ENCODE assay signal across 34 cellular contexts in genomic region chr3:39449796-39450195, GRCh38. TPM values are rescaled to one million over a fixed set of nuclear protein-coding genes. Genes with fewer than 3 reads are reported as not detected.
"Had no signal": no experiment of that assay in that cellular context is flagged by ENCODE, and none has a peak within 500 bp of the region (broad histone marks: within the 10 kb centered on the region; RNA-seq: fewer than 3 reads in every experiment).

No MANE protein-coding gene starts in this region.

- H3K4me3 ChIP-seq: adrenal gland, body of pancreas, breast epithelium had no signal

- DNase-seq: activated B cell treated with CpG ODN at 0.5 μM for 24 hours; activated CD4-positive, alpha-beta memory T cell treated with anti-CD3 and anti-CD28 coated beads for 36 hours; activated CD4-positive, alpha-beta T cell treated with anti-CD3 and anti-CD28 coated beads for 4 hours; activated CD4-positive, alpha-beta T cell treated with anti-CD3 and anti-CD28 coated beads, Interleukin-2, amount 10 ng/mL, durations not matched to agents 24 days and 14 days; activated CD4-positive, alpha-beta T cell treated with anti-CD3 and anti-CD28 coated beads, Interleukin-2, amount 50 U/mL, for 1 hour; activated CD4-positive, alpha-beta T cell treated with anti-CD3 and anti-CD28 coated beads, Interleukin-2, amount 50 U/mL, for 4 hours; activated CD4-positive, CD25-positive, alpha-beta regulatory T cell treated with anti-CD3 and anti-CD28 coated beads, Interleukin-2, amount 50 U/mL, for 72 hours; activated CD8-positive, alpha-beta memory T cell treated with anti-CD3 and anti-CD28 coated beads, Interleukin-2, amount 50 U/mL, for 4 hours; activated CD8-positive, alpha-beta T cell treated with anti-CD3 and anti-CD28 coated beads for 36 hours; activated effector memory CD4-positive, alpha-beta T cell treated with anti-CD3 and anti-CD28 coated beads, Interleukin-2, amount 50 U/mL, for 16 hours; activated gamma-delta T cell treated with Interleukin-2 at 50 U/mL for 16 hours; activated naive CD4-positive, alpha-beta T cell; activated naive CD4-positive, alpha-beta T cell treated with anti-CD3 and anti-CD28 coated beads for 36 hours; activated naive CD4-positive, alpha-beta T cell treated with anti-CD3 and anti-CD28 coated beads, Interleukin-2, amount 50 U/mL, for 16 hours; activated naive CD8-positive, alpha-beta T cell treated with anti-CD3 and anti-CD28 coated beads for 36 hours; activated T-cell treated with anti-CD3 and anti-CD28 coated beads for 4 hours; activated T-cell treated with anti-CD3 and anti-CD28 coated beads, Interleukin-2, amount 50 U/mL, for 1 hour; activated T-cell treated with anti-CD3 and anti-CD28 coated beads, Interleukin-2, amount 50 U/mL, for 4 hours; activated T-cell treated with anti-CD3 and anti-CD28 coated beads, Interleukin-2, amount 50 U/mL, for 72 hours; adrenal gland; amniotic stem cell; body of pancreas; brain microvascular endothelial cell; central memory CD4-positive, alpha-beta T cell; T-helper 1 cell; T-helper 2 cell; T-helper 9 cell had no signal

- ATAC-seq: activated CD8-positive, alpha-beta T cell treated with anti-CD3 and anti-CD28 coated beads for 36 hours; activated naive CD4-positive, alpha-beta T cell treated with anti-CD3 and anti-CD28 coated beads, Interleukin-2, amount 50 U/mL, for 72 hours; activated T-cell treated with anti-CD3 and anti-CD28 coated beads, Interleukin-2, amount 50 U/mL, for 4 hours; activated T-cell treated with anti-CD3 and anti-CD28 coated beads, Interleukin-2, amount 50 U/mL, for 72 hours; activated T-helper 17 cell treated with anti-CD3 and anti-CD28 coated beads, Interleukin-2, amount 50 U/mL, for 72 hours; body of pancreas had no signal

- H3K27ac Mint-ChIP-seq: activated B cell treated with CpG ODN at 0.5 μM for 24 hours; activated CD4-positive, alpha-beta memory T cell treated with anti-CD3 and anti-CD28 coated beads for 36 hours; activated CD4-positive, alpha-beta T cell treated with anti-CD3 and anti-CD28 coated beads, Interleukin-2, amount 10 ng/mL, durations not matched to agents 24 days and 14 days; activated CD8-positive, alpha-beta T cell treated with anti-CD3 and anti-CD28 coated beads for 36 hours; activated naive CD4-positive, alpha-beta T cell treated with anti-CD3 and anti-CD28 coated beads for 36 hours; activated naive CD4-positive, alpha-beta T cell treated with anti-CD3 and anti-CD28 coated beads, Interleukin-2, amount 50 U/mL, for 72 hours; activated naive CD8-positive, alpha-beta T cell treated with anti-CD3 and anti-CD28 coated beads for 36 hours; activated T-cell treated with anti-CD3 and anti-CD28 coated beads, Interleukin-2, amount 50 U/mL, for 72 hours; activated T-helper 1 cell treated with anti-CD3 and anti-CD28 coated beads, Interleukin-12 subunit alpha, Interleukin-12 subunit beta, Interleukin-2, Interleukin-4 antibody, amounts not matched to agents 30 ng/mL and 10 ng/mL and 1 ng/mL, durations not matched to agents 14 hours and 24 hours and 36 hours; activated T-helper 17 cell treated with anti-CD3 and anti-CD28 coated beads, Interleukin-2, amount 50 U/mL, for 72 hours; T-helper 1 cell treated with Interleukin-12 subunit alpha and Interleukin-12 subunit beta and Interleukin-4 antibody, amounts not matched to agents 30 μg/mL and 1 μg/mL, for 36 hours; T-helper 2 cell treated with Interferon-gamma antibody and Interleukin-4, amounts not matched to agents 5 μg/mL and 100 μg/mL, for 36 hours had no signal

- H3K36me3 Mint-ChIP-seq: activated CD4-positive, alpha-beta memory T cell treated with anti-CD3 and anti-CD28 coated beads for 36 hours; activated naive CD4-positive, alpha-beta T cell treated with anti-CD3 and anti-CD28 coated beads, Interleukin-2, amount 50 U/mL, for 72 hours; activated naive CD8-positive, alpha-beta T cell treated with anti-CD3 and anti-CD28 coated beads for 36 hours had no signal

- H3K4me3 Mint-ChIP-seq: activated B cell treated with CpG ODN at 0.5 μM for 24 hours; activated CD4-positive, alpha-beta memory T cell treated with anti-CD3 and anti-CD28 coated beads for 36 hours; activated CD4-positive, alpha-beta T cell treated with anti-CD3 and anti-CD28 coated beads, Interleukin-2, amount 10 ng/mL, durations not matched to agents 24 days and 14 days; activated CD8-positive, alpha-beta T cell treated with anti-CD3 and anti-CD28 coated beads for 36 hours; activated naive CD4-positive, alpha-beta T cell treated with anti-CD3 and anti-CD28 coated beads for 36 hours; activated naive CD8-positive, alpha-beta T cell treated with anti-CD3 and anti-CD28 coated beads for 36 hours; activated T-cell treated with anti-CD3 and anti-CD28 coated beads, Interleukin-2, amount 50 U/mL, for 4 hours; activated T-cell treated with anti-CD3 and anti-CD28 coated beads, Interleukin-2, amount 50 U/mL, for 72 hours; activated T-helper 1 cell treated with anti-CD3 and anti-CD28 coated beads, Interleukin-12 subunit alpha, Interleukin-12 subunit beta, Interleukin-2, Interleukin-4 antibody, amounts not matched to agents 30 ng/mL and 10 ng/mL and 1 ng/mL, durations not matched to agents 14 hours and 24 hours and 36 hours; activated T-helper 17 cell treated with anti-CD3 and anti-CD28 coated beads, Interleukin-2, amount 50 U/mL, for 72 hours; T-helper 1 cell treated with Interleukin-12 subunit alpha and Interleukin-12 subunit beta and Interleukin-4 antibody, amounts not matched to agents 30 μg/mL and 1 μg/mL, for 36 hours; T-helper 2 cell treated with Interferon-gamma antibody and Interleukin-4, amounts not matched to agents 5 μg/mL and 100 μg/mL, for 36 hours had no signal

- H3K9me3 Mint-ChIP-seq: activated B cell treated with CpG ODN at 0.5 μM for 24 hours; activated CD4-positive, alpha-beta memory T cell treated with anti-CD3 and anti-CD28 coated beads for 36 hours; activated CD4-positive, alpha-beta T cell treated with anti-CD3 and anti-CD28 coated beads, Interleukin-2, amount 10 ng/mL, durations not matched to agents 24 days and 14 days; activated CD8-positive, alpha-beta T cell treated with anti-CD3 and anti-CD28 coated beads for 36 hours; activated naive CD4-positive, alpha-beta T cell treated with anti-CD3 and anti-CD28 coated beads for 36 hours; activated naive CD4-positive, alpha-beta T cell treated with anti-CD3 and anti-CD28 coated beads, Interleukin-2, amount 50 U/mL, for 72 hours; activated naive CD8-positive, alpha-beta T cell treated with anti-CD3 and anti-CD28 coated beads for 36 hours; activated T-cell treated with anti-CD3 and anti-CD28 coated beads, Interleukin-2, amount 50 U/mL, for 4 hours; activated T-cell treated with anti-CD3 and anti-CD28 coated beads, Interleukin-2, amount 50 U/mL, for 72 hours; activated T-helper 1 cell treated with anti-CD3 and anti-CD28 coated beads, Interleukin-12 subunit alpha, Interleukin-12 subunit beta, Interleukin-2, Interleukin-4 antibody, amounts not matched to agents 30 ng/mL and 10 ng/mL and 1 ng/mL, durations not matched to agents 14 hours and 24 hours and 36 hours; activated T-helper 17 cell treated with anti-CD3 and anti-CD28 coated beads, Interleukin-2, amount 50 U/mL, for 72 hours; T-helper 1 cell treated with Interleukin-12 subunit alpha and Interleukin-12 subunit beta and Interleukin-4 antibody, amounts not matched to agents 30 μg/mL and 1 μg/mL, for 36 hours; T-helper 2 cell treated with Interferon-gamma antibody and Interleukin-4, amounts not matched to agents 5 μg/mL and 100 μg/mL, for 36 hours had no signal

- H3K27me3 ChIP-seq: adrenal gland, body of pancreas, brain microvascular endothelial cell, breast epithelium had no signal

- H3K4me1 ChIP-seq: adrenal gland, breast epithelium had no signal

- H3K36me3 ChIP-seq: adrenal gland, brain microvascular endothelial cell, breast epithelium had no signal

- H3K9me3 ChIP-seq: adrenal gland, body of pancreas, breast epithelium had no signal

- H3K4me1 Mint-ChIP-seq: activated B cell treated with CpG ODN at 0.5 μM for 24 hours; activated CD4-positive, alpha-beta T cell treated with anti-CD3 and anti-CD28 coated beads, Interleukin-2, amount 10 ng/mL, durations not matched to agents 24 days and 14 days; activated T-helper 17 cell treated with anti-CD3 and anti-CD28 coated beads, Interleukin-2, amount 50 U/mL, for 72 hours had no signal

- H3K27ac ChIP-seq: adrenal gland, body of pancreas, brain microvascular endothelial cell, breast epithelium had no signal

RNA-seq across cellular contexts. Expression of gene MOBP, which starts 17.7 kb away (rescaled TPM):
- total RNA-seq: activated CD4-positive, alpha-beta memory T cell treated with anti-CD3 and anti-CD28 coated beads for 36 hours; activated CD4-positive, alpha-beta T cell treated with anti-CD3 and anti-CD28 coated beads, Interleukin-2, amount 10 ng/mL, durations not matched to agents 24 days and 14 days; activated CD8-positive, alpha-beta memory T cell treated with anti-CD3 and anti-CD28 coated beads for 36 hours; activated CD8-positive, alpha-beta T cell treated with anti-CD3 and anti-CD28 coated beads for 36 hours; activated naive CD4-positive, alpha-beta T cell treated with anti-CD3 and anti-CD28 coated beads for 36 hours; activated naive CD4-positive, alpha-beta T cell treated with anti-CD3 and anti-CD28 coated beads, Interleukin-2, amount 50 U/mL, for 72 hours; activated naive CD8-positive, alpha-beta T cell treated with anti-CD3 and anti-CD28 coated beads for 36 hours; activated T-cell treated with anti-CD3 and anti-CD28 coated beads, Interleukin-2, amount 50 U/mL, for 4 hours; activated T-helper 1 cell treated with anti-CD3 and anti-CD28 coated beads, Interleukin-12 subunit alpha, Interleukin-12 subunit beta, Interleukin-2, Interleukin-4 antibody, amounts not matched to agents 30 ng/mL and 10 ng/mL and 1 ng/mL, durations not matched to agents 14 hours and 24 hours and 36 hours; activated T-helper 17 cell treated with anti-CD3 and anti-CD28 coated beads, Interleukin-2, amount 50 U/mL, for 72 hours; body of pancreas had no signal
